ENCODE assay signal across 8 cellular contexts in the genomic region with DNA sequence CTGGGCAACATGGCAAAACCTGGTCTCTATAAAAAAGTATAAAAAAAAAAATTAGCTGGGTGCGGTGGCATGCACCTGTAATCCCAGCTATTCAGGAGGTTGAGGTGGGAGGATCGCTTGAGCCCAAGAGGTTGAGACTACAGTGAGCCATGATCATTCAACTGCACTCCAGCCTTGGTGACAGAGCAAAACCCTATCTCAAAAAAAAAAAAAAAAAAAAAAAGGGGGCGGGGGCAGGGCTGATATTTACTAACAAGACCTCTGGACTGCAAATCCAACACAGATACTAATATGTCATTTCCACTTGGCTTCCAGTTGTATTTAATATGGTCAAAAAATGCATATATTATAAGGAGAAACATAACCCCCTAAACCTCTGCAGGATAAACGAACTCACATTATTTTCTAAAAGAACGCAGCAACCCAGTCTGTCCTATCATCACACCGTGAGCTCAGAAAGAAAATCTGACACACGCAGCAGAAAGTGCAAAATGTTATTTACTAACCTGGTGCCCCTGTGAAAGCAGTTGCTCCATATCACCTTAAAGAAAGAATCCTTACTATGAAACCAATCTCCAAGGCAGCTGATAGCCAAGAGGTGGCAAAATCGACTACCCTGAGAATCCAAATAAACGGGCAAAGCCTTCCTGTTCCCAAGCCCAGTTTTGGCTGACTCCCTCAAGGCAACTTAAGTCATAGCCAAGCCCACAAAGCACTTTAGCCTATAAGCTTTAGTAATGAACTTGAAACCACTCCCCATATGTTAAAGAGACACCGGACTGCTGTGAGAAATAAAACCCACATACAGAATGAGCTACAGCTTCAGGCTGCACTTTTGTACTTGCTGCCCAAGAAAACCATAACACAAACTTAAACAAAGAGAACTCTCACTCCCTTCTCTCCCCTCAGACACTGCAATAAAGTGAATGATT. TPM values are rescaled to one million over a fixed set of nuclear protein-coding genes. Genes with fewer than 3 reads are reported as not detected.
DNase-seq lines count a peak whose midpoint lies in the region; ATAC-seq and TF ChIP-seq lines count a peak whose summit lies in the region.

No MANE protein-coding gene starts in this region.

- peak overlapping the region; percentile 56 for H2AFZ ChIP-seq in Loucy (ENCODE audit: low read length)

- H3K27me3 Mint-ChIP-seq in WTC11 (ENCODE audit: low read depth) = no peaks in the 10 kb centered on the region
- peaks cover 8% of the 10 kb centered on the region for H3K27me3 Mint-ChIP-seq in activated naive CD4-positive, alpha-beta T cell treated with anti-CD3 and anti-CD28 coated beads, Interleukin-2, amount 10 ng/mL, durations not matched to agents 7 days and 5 days

- peaks cover 13% of the 10 kb centered on the region for H3K4me1 Mint-ChIP-seq in WTC11
- no peaks in the 10 kb centered on the region for H3K4me1 Mint-ChIP-seq in activated naive CD4-positive, alpha-beta T cell treated with anti-CD3 and anti-CD28 coated beads, Interleukin-2, amount 10 ng/mL, durations not matched to agents 7 days and 5 days

- DNase-seq in WTC11 (ENCODE audit: low spot score) (peak; percentile 16), right cardiac atrium (peak in 1 of 3 donors; percentile 63), retinal pigment epithelial cell (ENCODE audit: low read depth) (peak; percentile 60), DMS53 treated with DMSO at 0.1 percent for 48 hours (lab: John Stamatoyannopoulos, UW; ENCODE audit: unreplicated experiment) (no peak)
- DNase-seq in activated naive CD4-positive, alpha-beta T cell treated with anti-CD3 and anti-CD28 coated beads, Interleukin-2, amount 10 ng/mL, durations not matched to agents 7 days and 5 days = no peak

- no peaks in the 10 kb centered on the region for H4K20me1 ChIP-seq in Loucy (ENCODE audit: insufficient read depth, low read length, poor library complexity, severe bottlenecking)

- no peaks in the 10 kb centered on the region for H3K36me3 ChIP-seq in Loucy (ENCODE audit: insufficient read depth, low read length)

- TF ChIP-seq CTCF in Loucy (conservative IDR thresholded peaks at IDR 0.05; ENCODE audit: low read length) = no peak
- no peak for TF ChIP-seq CTCF in WTC11 (IDR thresholded peaks at IDR 0.05)
- no peak for TF ChIP-seq CTCF in retinal pigment epithelial cell (conservative IDR thresholded peaks at IDR 0.05; ENCODE audit: low read depth, low read length)

- 31% methylated on average over 10 of the region's 10 CpGs for WGBS in right cardiac atrium

- H3K27ac Mint-ChIP-seq in WTC11 = peak overlapping the region; percentile 75
- no peak overlapping the region for H3K27ac Mint-ChIP-seq in activated naive CD4-positive, alpha-beta T cell treated with anti-CD3 and anti-CD28 coated beads, Interleukin-2, amount 10 ng/mL, durations not matched to agents 7 days and 5 days

- peak overlapping the region; percentile 94 for H3K27ac ChIP-seq in right cardiac atrium (ENCODE audit: low read length)

- H3K4me1 ChIP-seq in Loucy (ENCODE audit: insufficient read depth, low read length, poor library complexity, severe bottlenecking) = no peaks in the 10 kb centered on the region
- peaks cover 7% of the 10 kb centered on the region for H3K4me1 ChIP-seq in right cardiac atrium (ENCODE audit: control insufficient read depth, insufficient read depth, low read length)

- intact Hi-C loops in right cardiac atrium (cut with DNase I) = loop anchor here (2.0 to 10.0 kb wide), 4 partner anchors 106 to 126 kb away; no protein-coding TSS in a partner anchor

- H3K36me3 Mint-ChIP-seq in WTC11 = no peaks in the 10 kb centered on the region
- no peaks in the 10 kb centered on the region for H3K36me3 Mint-ChIP-seq in activated naive CD4-positive, alpha-beta T cell treated with anti-CD3 and anti-CD28 coated beads, Interleukin-2, amount 10 ng/mL, durations not matched to agents 7 days and 5 days

- no peaks in the 10 kb centered on the region for H3F3A ChIP-seq in Loucy (ENCODE audit: low read depth)

- H3K4me3 Mint-ChIP-seq in WTC11 = peak overlapping the region; percentile 56
- no peak overlapping the region for H3K4me3 Mint-ChIP-seq in activated naive CD4-positive, alpha-beta T cell treated with anti-CD3 and anti-CD28 coated beads, Interleukin-2, amount 10 ng/mL, durations not matched to agents 7 days and 5 days

- H3K9me3 ChIP-seq in Loucy (ENCODE audit: insufficient read depth, low read depth, low read length) (no peaks in the 10 kb centered on the region), right cardiac atrium (ENCODE audit: control insufficient read depth, low read length) (no peaks in the 10 kb centered on the region)

- no peak overlapping the region for H3K4me2 ChIP-seq in Loucy (ENCODE audit: low read depth, low read length, poor library complexity, severe bottlenecking)

- ATAC-seq in GM18867 (IDR thresholded peaks at IDR 0.05; ENCODE audit: unreplicated experiment) = peak; percentile 63
- peak; percentile 98 for ATAC-seq in WTC11
- ATAC-seq in right cardiac atrium = peak; percentile 94
- ATAC-seq in GM21447 (IDR thresholded peaks at IDR 0.05; ENCODE audit: unreplicated experiment) = no peak

- CTCF ChIA-PET in WTC11 (lab: Charles Lee) = interaction anchor here (0.6 to 4.2 kb wide), 18 partner anchors 8 to 809 kb away, joined by 3 to 80 read pairs (median 10); no protein-coding TSS in a partner anchor
- CTCF ChIA-PET in activated naive CD4-positive, alpha-beta T cell treated with anti-CD3 and anti-CD28 coated beads, Interleukin-2, amount 10 ng/mL, durations not matched to agents 7 days and 5 days (lab: Charles Lee) = interaction anchor here (0.8 to 3.2 kb wide), 16 partner anchors 8 to 809 kb away, joined by 3 to 26 read pairs (median 8); no protein-coding TSS in a partner anchor

- H3K27me3 ChIP-seq in Loucy (ENCODE audit: insufficient read depth, low read length, poor library complexity, severe bottlenecking) = no peaks in the 10 kb centered on the region
- no peaks in the 10 kb centered on the region for H3K27me3 ChIP-seq in right cardiac atrium (ENCODE audit: control insufficient read depth, insufficient read depth)

- H3K9me2 ChIP-seq in Loucy (replicated peaks; ENCODE audit: low read depth, low read length) = no peaks in the 10 kb centered on the region

- no peaks in the 10 kb centered on the region for H3K9me3 Mint-ChIP-seq in WTC11
- no peaks in the 10 kb centered on the region for H3K9me3 Mint-ChIP-seq in activated naive CD4-positive, alpha-beta T cell treated with anti-CD3 and anti-CD28 coated beads, Interleukin-2, amount 10 ng/mL, durations not matched to agents 7 days and 5 days

- no peak overlapping the region for H3K9ac ChIP-seq in Loucy (ENCODE audit: low read depth, low read length, poor library complexity, severe bottlenecking)

- POLR2A ChIA-PET in WTC11 (lab: Charles Lee) = no interaction called here

- no peak overlapping the region for H3K4me3 ChIP-seq in Loucy (ENCODE audit: low read length, poor library complexity, severe bottlenecking)
- peak overlapping the region; percentile 96 for H3K4me3 ChIP-seq in right cardiac atrium (ENCODE audit: low read length)
- peak overlapping the region; percentile 48 for H3K4me3 ChIP-seq in retinal pigment epithelial cell (ENCODE audit: low read length)

- H3K79me2 ChIP-seq in Loucy (ENCODE audit: insufficient read depth, low read length) = no peaks in the 10 kb centered on the region

TF ChIP-seq in WTC11, 78 proteins besides CTCF, POLR2A, EP300 and RAD21:
- TF ChIP-seq, protein P1, sequence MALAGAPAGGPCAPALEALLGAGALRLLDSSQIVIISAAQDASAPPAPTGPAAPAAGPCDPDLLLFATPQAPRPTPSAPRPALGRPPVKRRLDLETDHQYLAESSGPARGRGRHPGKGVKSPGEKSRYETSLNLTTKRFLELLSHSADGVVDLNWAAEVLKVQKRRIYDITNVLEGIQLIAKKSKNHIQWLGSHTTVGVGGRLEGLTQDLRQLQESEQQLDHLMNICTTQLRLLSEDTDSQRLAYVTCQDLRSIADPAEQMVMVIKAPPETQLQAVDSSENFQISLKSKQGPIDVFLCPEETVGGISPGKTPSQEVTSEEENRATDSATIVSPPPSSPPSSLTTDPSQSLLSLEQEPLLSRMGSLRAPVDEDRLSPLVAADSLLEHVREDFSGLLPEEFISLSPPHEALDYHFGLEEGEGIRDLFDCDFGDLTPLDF (CRISPR knock-in tag; IDR thresholded peaks at IDR 0.05) = no peak
- TF ChIP-seq FOXJ3 (CRISPR knock-in tag; IDR thresholded peaks at IDR 0.05; ENCODE audit: borderline replicate concordance) (no peak), NFATC4 (CRISPR knock-in tag; IDR thresholded peaks at IDR 0.05) (no peak)
- TF ChIP-seq, protein P2, sequence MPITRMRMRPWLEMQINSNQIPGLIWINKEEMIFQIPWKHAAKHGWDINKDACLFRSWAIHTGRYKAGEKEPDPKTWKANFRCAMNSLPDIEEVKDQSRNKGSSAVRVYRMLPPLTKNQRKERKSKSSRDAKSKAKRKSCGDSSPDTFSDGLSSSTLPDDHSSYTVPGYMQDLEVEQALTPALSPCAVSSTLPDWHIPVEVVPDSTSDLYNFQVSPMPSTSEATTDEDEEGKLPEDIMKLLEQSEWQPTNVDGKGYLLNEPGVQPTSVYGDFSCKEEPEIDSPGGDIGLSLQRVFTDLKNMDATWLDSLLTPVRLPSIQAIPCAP (CRISPR knock-in tag; IDR thresholded peaks at IDR 0.05) = no peak

RNA-seq across cellular contexts. Expression of a gene that starts 39.3 kb away (rescaled TPM):
- total RNA-seq in WTC11 (2021) (3.2 to 4.0 TPM (median 3.6 TPM) in 3 replicates), right cardiac atrium (10 to 100 TPM; 49.0 to 79.5 (median 59.9) TPM)
- polyA plus RNA-seq in right cardiac atrium = 17.0 TPM

Comparison
In these comparisons a context has a peak if more than half of its experiments do, and no peak if none do; other contexts are left out.
1. DNase-seq: peak in WTC11 (single experiment) and retinal pigment epithelial cell (single experiment); none in DMS53 treated with DMSO at 0.1 percent for 48 hours (single experiment) and activated naive CD4-positive, alpha-beta T cell treated with anti-CD3 and anti-CD28 coated beads, Interleukin-2, amount 10 ng/mL, durations not matched to agents 7 days and 5 days (single experiment).
2. RNA of a gene that starts 39.3 kb away (total RNA-seq): 49.0 to 79.5 TPM in right cardiac atrium; 3.2 to 4.0 TPM in WTC11; every median in the first group is over 10 times any median in the second.